In the genomic region with DNA sequence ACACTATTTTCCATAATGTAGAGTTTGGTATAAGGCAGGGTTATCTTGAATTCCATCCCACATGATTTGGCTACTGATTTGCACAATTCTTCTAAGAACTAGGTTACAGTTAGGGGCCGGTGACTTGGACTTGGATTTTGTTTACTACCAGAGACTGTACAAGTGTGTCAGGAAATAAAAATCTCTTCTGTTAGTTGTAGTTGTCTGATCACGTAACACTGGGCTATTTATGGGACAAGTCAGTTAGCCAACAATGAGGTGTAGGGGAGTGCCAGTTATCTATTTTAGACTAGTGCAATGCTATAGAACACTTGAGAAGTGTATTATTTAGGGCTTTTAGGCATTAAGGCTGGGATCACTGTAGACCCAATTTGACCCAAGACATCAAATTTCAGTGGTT, we compare ENCODE assay signal across 24 cellular contexts. TPM values are rescaled to one million over a fixed set of nuclear protein-coding genes. Genes with fewer than 3 reads are reported as not detected.
DNase-seq lines count a peak whose midpoint lies in the region; ATAC-seq, FAIRE-seq and TF ChIP-seq lines count a peak whose summit lies in the region.
"Had no signal": no experiment of that assay in that cellular context is flagged by ENCODE, and none has a peak within 500 bp of the region (broad histone marks: within the 10 kb centered on the region; RNA-seq: fewer than 3 reads in every experiment).

No MANE protein-coding gene starts in this region.

- H3K27me3 ChIP-seq in CD8-positive, alpha-beta memory T cell (ENCODE audit: insufficient read depth, low read length, poor library complexity, severe bottlenecking), result no peaks in the 10 kb centered on the region
- H3K27me3 ChIP-seq: left lung had no signal

- TF ChIP-seq CTCF in A549 (IDR thresholded peaks at IDR 0.05) (no peak), type B pancreatic cell (conservative IDR thresholded peaks at IDR 0.05) (no peak)
- TF ChIP-seq CTCF in activated CD8-positive, alpha-beta T cell treated with anti-CD3 and anti-CD28 coated beads for 36 hours (IDR thresholded peaks at IDR 0.05), result no peak

- peak overlapping the region in 6 of 8 donors; percentile 3 to 91 (median 35) for H3K27ac Mint-ChIP-seq in CD8-positive, alpha-beta memory T cell
- H3K27ac Mint-ChIP-seq in activated CD8-positive, alpha-beta T cell treated with anti-CD3 and anti-CD28 coated beads for 36 hours, result peak overlapping the region; percentile 61
- H3K27ac Mint-ChIP-seq in type B pancreatic cell, result no peak overlapping the region
- H3K27ac Mint-ChIP-seq: activated CD4-positive, alpha-beta T cell treated with anti-CD3 and anti-CD28 coated beads, Interleukin-2, amount 10 ng/mL, durations not matched to agents 24 days and 14 days; stimulated activated memory B cell treated with anti-CD40 and anti-IgM and Interleukin-4, amounts not matched to agents 10 μg/mL and 1 μg/mL and 100 μg/mL, for 72 hours had no signal

- H3K9me3 ChIP-seq in A549, result no peaks in the 10 kb centered on the region
- no peaks in the 10 kb centered on the region for H3K9me3 ChIP-seq in CD8-positive, alpha-beta memory T cell (ENCODE audit: low read length)
- H3K9me3 ChIP-seq: left lung, thoracic aorta had no signal

- DNase-seq in A549 (ENCODE audit: low read depth in 1 of 2, low spot score in 1 of 2) (no peak), left ventricle myocardium superior (no peak), type B pancreatic cell (ENCODE audit: extremely low spot score, unreplicated experiment) (no peak), NCI-H1436 treated with DMSO at 0.1 percent for 48 hours (lab: John Stamatoyannopoulos, UW) (no peak)
- no peak for DNase-seq in CD8-positive, alpha-beta memory T cell
- DNase-seq in activated CD8-positive, alpha-beta T cell treated with anti-CD3 and anti-CD28 coated beads for 36 hours, result no peak
- no peak for DNase-seq in activated CD8-positive, alpha-beta memory T cell treated with anti-CD3 and anti-CD28 coated beads for 24 hours
- no peak for DNase-seq in activated CD4-positive, alpha-beta T cell treated with anti-CD3 and anti-CD28 coated beads for 48 hours
- DNase-seq: activated CD4-positive, alpha-beta T cell treated with anti-CD3 and anti-CD28 coated beads, Interleukin-2, amount 10 ng/mL, durations not matched to agents 24 days and 14 days; activated naive CD4-positive, alpha-beta T cell treated with anti-CD3 and anti-CD28 coated beads, Interleukin-2, amount 50 U/mL, for 16 hours; dermis blood vessel endothelial cell; left lung; NCI-H1930; NCI-H345; retina; RPMI8226; stimulated activated CD4-positive, alpha-beta T cell treated with anti-CD3 and anti-CD28 coated beads, Interleukin-15, amount 100 ng/mL, for 24 hours had no signal

- ATAC-seq in A549, result no peak
- ATAC-seq in activated CD8-positive, alpha-beta T cell treated with anti-CD3 and anti-CD28 coated beads for 36 hours, result no peak
- peak; percentile 92 for ATAC-seq in left ventricle myocardium superior
- ATAC-seq: left lung; stimulated activated memory B cell treated with anti-CD40 and anti-IgM and Interleukin-4, amounts not matched to agents 10 μg/mL and 1 μg/mL and 100 μg/mL, for 72 hours had no signal

- intact Hi-C loops in activated CD8-positive, alpha-beta T cell treated with anti-CD3 and anti-CD28 coated beads for 36 hours (cut with micrococcal nuclease), result no loop called here
- intact Hi-C loops in left ventricle myocardium superior (cut with micrococcal nuclease), result no loop called here

- CTCF ChIA-PET in A549 (lab: Yijun Ruan, JAX), result interaction anchor here (0.8 to 1.2 kb wide), 3 partner anchors 12 to 16 kb away, joined by 3 to 4 read pairs (median 3); no protein-coding TSS in a partner anchor
- CTCF ChIA-PET in CD8-positive, alpha-beta memory T cell (lab: Charles Lee), result no interaction called here
- CTCF ChIA-PET in activated CD8-positive, alpha-beta T cell treated with anti-CD3 and anti-CD28 coated beads for 36 hours (lab: Charles Lee), result interaction anchor here (5.4 kb wide), 1 partner anchor 12 kb away, joined by 34 read pairs; no protein-coding TSS in a partner anchor

- no peak overlapping the region for H3K4me3 ChIP-seq in A549
- H3K4me3 ChIP-seq in CD8-positive, alpha-beta memory T cell (ENCODE audit: low read length), result no peak overlapping the region
- H3K4me3 ChIP-seq: left lung, thoracic aorta had no signal

- POLR2A ChIA-PET in A549 (lab: Yijun Ruan, JAX), result no interaction called here
- POLR2A ChIA-PET in CD8-positive, alpha-beta memory T cell (lab: Charles Lee), result no interaction called here
- POLR2A ChIA-PET in activated CD8-positive, alpha-beta T cell treated with anti-CD3 and anti-CD28 coated beads for 36 hours (lab: Charles Lee), result interaction anchor here (1.6 kb wide), 1 partner anchor 10 kb away, joined by 3 read pairs; no protein-coding TSS in a partner anchor

- peak overlapping the region in 1 of 7 donors; percentile 9 for H3K4me3 Mint-ChIP-seq in CD8-positive, alpha-beta memory T cell
- H3K4me3 Mint-ChIP-seq in activated CD8-positive, alpha-beta T cell treated with anti-CD3 and anti-CD28 coated beads for 36 hours, result no peak overlapping the region
- no peak overlapping the region for H3K4me3 Mint-ChIP-seq in type B pancreatic cell
- H3K4me3 Mint-ChIP-seq: activated CD4-positive, alpha-beta T cell treated with anti-CD3 and anti-CD28 coated beads, Interleukin-2, amount 10 ng/mL, durations not matched to agents 24 days and 14 days; IgD-negative memory B cell; stimulated activated memory B cell treated with anti-CD40 and anti-IgM and Interleukin-4, amounts not matched to agents 10 μg/mL and 1 μg/mL and 100 μg/mL, for 72 hours had no signal

- no peaks in the 10 kb centered on the region for H3K36me3 ChIP-seq in CD8-positive, alpha-beta memory T cell (ENCODE audit: insufficient read depth, low read length)
- H3K36me3 ChIP-seq: thoracic aorta had no signal

- H3K9me3 Mint-ChIP-seq in CD8-positive, alpha-beta memory T cell, result no peaks in the 10 kb centered on the region
- H3K9me3 Mint-ChIP-seq in activated CD8-positive, alpha-beta T cell treated with anti-CD3 and anti-CD28 coated beads for 36 hours, result no peaks in the 10 kb centered on the region
- no peaks in the 10 kb centered on the region for H3K9me3 Mint-ChIP-seq in type B pancreatic cell
- H3K9me3 Mint-ChIP-seq: activated CD4-positive, alpha-beta T cell treated with anti-CD3 and anti-CD28 coated beads, Interleukin-2, amount 10 ng/mL, durations not matched to agents 24 days and 14 days; IgD-negative memory B cell; stimulated activated memory B cell treated with anti-CD40 and anti-IgM and Interleukin-4, amounts not matched to agents 10 μg/mL and 1 μg/mL and 100 μg/mL, for 72 hours had no signal

- peaks cover 34 to 57% (median 46%) of the 10 kb centered on the region in 3 donors for H3K4me1 Mint-ChIP-seq in CD8-positive, alpha-beta memory T cell
- H3K4me1 Mint-ChIP-seq in activated CD8-positive, alpha-beta T cell treated with anti-CD3 and anti-CD28 coated beads for 36 hours (ENCODE audit: low read depth), result peaks cover 33% of the 10 kb centered on the region
- H3K4me1 Mint-ChIP-seq in type B pancreatic cell (ENCODE audit: unreplicated experiment), result no peaks in the 10 kb centered on the region

- H3K27me3 Mint-ChIP-seq in CD8-positive, alpha-beta memory T cell, result no peaks in the 10 kb centered on the region
- no peaks in the 10 kb centered on the region for H3K27me3 Mint-ChIP-seq in activated CD8-positive, alpha-beta T cell treated with anti-CD3 and anti-CD28 coated beads for 36 hours
- no peaks in the 10 kb centered on the region for H3K27me3 Mint-ChIP-seq in type B pancreatic cell
- H3K27me3 Mint-ChIP-seq: activated CD4-positive, alpha-beta T cell treated with anti-CD3 and anti-CD28 coated beads, Interleukin-2, amount 10 ng/mL, durations not matched to agents 24 days and 14 days; IgD-negative memory B cell; stimulated activated memory B cell treated with anti-CD40 and anti-IgM and Interleukin-4, amounts not matched to agents 10 μg/mL and 1 μg/mL and 100 μg/mL, for 72 hours had no signal

- no peak overlapping the region for H3K27ac ChIP-seq in A549
- H3K27ac ChIP-seq in CD8-positive, alpha-beta memory T cell (ENCODE audit: low read depth, low read length), result no peak overlapping the region
- H3K27ac ChIP-seq: left lung, thoracic aorta had no signal

- peaks cover 0 to 23% (median 0%) of the 10 kb centered on the region in 3 donors for H3K36me3 Mint-ChIP-seq in CD8-positive, alpha-beta memory T cell
- no peaks in the 10 kb centered on the region for H3K36me3 Mint-ChIP-seq in activated CD8-positive, alpha-beta T cell treated with anti-CD3 and anti-CD28 coated beads for 36 hours (ENCODE audit: low read depth)
- H3K36me3 Mint-ChIP-seq in type B pancreatic cell, result no peaks in the 10 kb centered on the region
- H3K36me3 Mint-ChIP-seq: stimulated activated memory B cell treated with anti-CD40 and anti-IgM and Interleukin-4, amounts not matched to agents 10 μg/mL and 1 μg/mL and 100 μg/mL, for 72 hours had no signal

- 92% methylated on average over 2 of the region's 2 CpGs for WGBS in A549 (ENCODE audit: missing lambda C conversion rate)

- no peak overlapping the region for H3K4me2 ChIP-seq in A549

- TF ChIP-seq RAD21 in A549 (conservative IDR thresholded peaks at IDR 0.05 in 1 of 2, IDR thresholded peaks at IDR 0.05 in 1 of 2), result no peak

- peaks cover 13% of the 10 kb centered on the region; the same call in 2 of the 3 replicates for H3K4me1 ChIP-seq in A549
- H3K4me1 ChIP-seq in CD8-positive, alpha-beta memory T cell (ENCODE audit: insufficient read depth, low read length), result no peaks in the 10 kb centered on the region

- FAIRE-seq in A549 (lab: Jason Lieb, UNC), result peak; percentile 43
- FAIRE-seq: bronchial epithelial cell, TTC549 had no signal

- no peak for TF ChIP-seq POLR2A in A549 (IDR thresholded peaks at IDR 0.05; ENCODE audit: low read length)

- TF ChIP-seq EP300 in A549 (IDR thresholded peaks at IDR 0.05), result no peak

RNA-seq across cellular contexts. Expression of a gene that starts 39.7 kb away (rescaled TPM):
- polyA plus RNA-seq in A549 (2011; rRNA removed) (12.3 and 14.2 TPM in 2 replicates), A549 (2017; fragmentation: RNase III; extraction: RNeasy Plus Mini Kit Qiagen cat#74134 plus additional on column Dnase treatment) (19.4 to 25.7 TPM (median 23.4 TPM) in 3 replicates)
- polyA plus RNA-seq in A549 (2012; cell fraction: cytosol; rRNA removed), result 10.2 and 15.0 TPM in 2 replicates
- polyA plus RNA-seq in A549 (2012; cell fraction: nucleus; rRNA removed), result 32.5 and 54.6 TPM in 2 replicates
- polyA minus RNA-seq in A549 (2011; rRNA and poly(A)+ RNA removed), result 13.2 and 13.7 TPM in 2 replicates
- total RNA-seq in CD8-positive, alpha-beta memory T cell, result 10 to 100 TPM; 18.4 to 21.7 TPM
- 23.1 TPM for polyA plus RNA-seq in CD8-positive, alpha-beta memory T cell
- 10 to 100 TPM; 12.3 to 14.9 TPM for total RNA-seq in activated CD8-positive, alpha-beta T cell treated with anti-CD3 and anti-CD28 coated beads for 36 hours
- total RNA-seq in left ventricle myocardium superior (7.0 TPM), type B pancreatic cell (ENCODE audit: low replicate concordance) (4.4 and 6.4 TPM in 2 replicates)

RNA-seq across cellular contexts. Expression of a gene that starts 42.2 kb away (rescaled TPM):
- polyA plus RNA-seq in A549 (2011; rRNA removed), result 37.6 and 51.7 TPM in 2 replicates
- polyA plus RNA-seq in A549 (2012; cell fraction: cytosol; rRNA removed), result 24.8 and 30.3 TPM in 2 replicates
- polyA plus RNA-seq in A549 (2012; cell fraction: nucleus; rRNA removed), result 66.8 and 69.5 TPM in 2 replicates
- polyA plus RNA-seq in A549 (2017; fragmentation: RNase III; extraction: RNeasy Plus Mini Kit Qiagen cat#74134 plus additional on column Dnase treatment), result 29.4 to 33.1 TPM (median 31.2 TPM) in 3 replicates
- polyA minus RNA-seq in A549 (2011; rRNA and poly(A)+ RNA removed), result 41.5 and 41.7 TPM in 2 replicates
- total RNA-seq in CD8-positive, alpha-beta memory T cell, result 100 to 1,000 TPM; 124 to 132 TPM
- 108 TPM for polyA plus RNA-seq in CD8-positive, alpha-beta memory T cell
- total RNA-seq in activated CD8-positive, alpha-beta T cell treated with anti-CD3 and anti-CD28 coated beads for 36 hours, result 100 to 1,000 TPM; 128 to 129 TPM
- total RNA-seq in left ventricle myocardium superior, result 33.4 TPM
- total RNA-seq in type B pancreatic cell (ENCODE audit: low replicate concordance), result 22.0 and 42.3 TPM in 2 replicates

RNA-seq across cellular contexts. Expression of a gene that starts 48.7 kb away (rescaled TPM):
- polyA plus RNA-seq in A549 (2011; rRNA removed), result not detected in 2 replicates
- not detected in 2 replicates for polyA plus RNA-seq in A549 (2012; cell fraction: cytosol; rRNA removed)
- polyA plus RNA-seq in A549 (2012; cell fraction: nucleus; rRNA removed), result not detected in 2 replicates
- polyA plus RNA-seq in A549 (2017; fragmentation: RNase III; extraction: RNeasy Plus Mini Kit Qiagen cat#74134 plus additional on column Dnase treatment), result 0.18 TPM in 1 of 3 replicates, not detected in the others
- polyA minus RNA-seq in A549 (2011; rRNA and poly(A)+ RNA removed), result not detected in 2 replicates
- not detected for total RNA-seq in CD8-positive, alpha-beta memory T cell
- polyA plus RNA-seq in CD8-positive, alpha-beta memory T cell, result not detected
- total RNA-seq in activated CD8-positive, alpha-beta T cell treated with anti-CD3 and anti-CD28 coated beads for 36 hours, result not detected
- total RNA-seq in left ventricle myocardium superior, result not detected
- not detected in 2 replicates for total RNA-seq in type B pancreatic cell (ENCODE audit: low replicate concordance)
- total RNA-seq: activated CD4-positive, alpha-beta T cell treated with anti-CD3 and anti-CD28 coated beads, Interleukin-2, amount 10 ng/mL, durations not matched to agents 24 days and 14 days; bronchial epithelial cell; dermis blood vessel endothelial cell; epithelial cell of proximal tubule; left lung; mononuclear cell; thoracic aorta had no signal
- polyA plus RNA-seq: IgD-negative memory B cell had no signal

RNA-seq across cellular contexts. Expression of a gene that starts 53.1 kb away (rescaled TPM):
- polyA plus RNA-seq in A549 (2011; rRNA removed) (0.24 and 0.25 TPM in 2 replicates), A549 (2017; fragmentation: RNase III; extraction: RNeasy Plus Mini Kit Qiagen cat#74134 plus additional on column Dnase treatment) (0.37 to 0.40 TPM (median 0.39 TPM) in 3 replicates)
- 0.65 and 0.91 TPM in 2 replicates for polyA plus RNA-seq in A549 (2012; cell fraction: cytosol; rRNA removed)
- 2.0 TPM in 2 replicates for polyA plus RNA-seq in A549 (2012; cell fraction: nucleus; rRNA removed)
- polyA minus RNA-seq in A549 (2011; rRNA and poly(A)+ RNA removed), result 0.68 and 0.74 TPM in 2 replicates
- 1 to 10 TPM; 1.5 to 1.7 TPM for total RNA-seq in CD8-positive, alpha-beta memory T cell
- polyA plus RNA-seq in CD8-positive, alpha-beta memory T cell, result not detected
- under 1 TPM; 0.38 to 0.43 TPM for total RNA-seq in activated CD8-positive, alpha-beta T cell treated with anti-CD3 and anti-CD28 coated beads for 36 hours
- total RNA-seq in left ventricle myocardium superior (0.15 TPM), type B pancreatic cell (ENCODE audit: low replicate concordance) (not detected in 2 replicates)
- total RNA-seq: bronchial epithelial cell, epithelial cell of proximal tubule had no signal
- polyA plus RNA-seq: IgD-negative memory B cell had no signal

RNA-seq across cellular contexts. Expression of a gene that starts 54.3 kb away (rescaled TPM):
- polyA plus RNA-seq in A549 (2011; rRNA removed) (2.2 and 3.1 TPM in 2 replicates), A549 (2017; fragmentation: RNase III; extraction: RNeasy Plus Mini Kit Qiagen cat#74134 plus additional on column Dnase treatment) (3.9 to 4.4 TPM (median 4.0 TPM) in 3 replicates)
- 2.6 and 3.3 TPM in 2 replicates for polyA plus RNA-seq in A549 (2012; cell fraction: cytosol; rRNA removed)
- polyA plus RNA-seq in A549 (2012; cell fraction: nucleus; rRNA removed), result 5.6 and 7.9 TPM in 2 replicates
- 2.9 and 4.3 TPM in 2 replicates for polyA minus RNA-seq in A549 (2011; rRNA and poly(A)+ RNA removed)
- total RNA-seq in CD8-positive, alpha-beta memory T cell, result 100 to 1,000 TPM; 259 to 263 TPM
- 90.3 TPM for polyA plus RNA-seq in CD8-positive, alpha-beta memory T cell
- total RNA-seq in activated CD8-positive, alpha-beta T cell treated with anti-CD3 and anti-CD28 coated beads for 36 hours, result 100 to 1,000 TPM; 163 to 190 TPM
- total RNA-seq in left ventricle myocardium superior (13.8 TPM), type B pancreatic cell (ENCODE audit: low replicate concordance) (1.6 and 2.0 TPM in 2 replicates)
